In the genomic region with DNA sequence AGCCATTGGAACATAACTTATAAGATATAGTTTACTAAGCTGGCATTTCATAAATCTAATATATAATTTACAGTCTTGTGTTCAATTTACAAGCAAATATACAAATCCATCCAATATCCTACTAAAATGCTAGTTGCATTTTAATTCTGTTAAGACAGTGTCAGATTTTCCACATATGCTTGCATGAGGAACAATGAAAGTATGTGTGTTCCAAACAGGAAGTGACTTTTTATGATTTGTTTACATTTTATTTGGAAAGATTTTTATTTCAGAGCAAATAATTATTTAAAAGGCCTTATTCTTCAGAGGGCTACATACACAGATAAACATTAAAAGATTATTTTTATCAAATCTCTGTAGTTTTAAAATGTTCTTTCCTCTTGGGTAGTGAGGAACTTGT, we compare ENCODE assay signal across 25 cellular contexts.
DNase-seq lines count a peak whose midpoint lies in the region; ATAC-seq, FAIRE-seq and TF ChIP-seq lines count a peak whose summit lies in the region.
"Had no signal": no experiment of that assay in that cellular context is flagged by ENCODE, and none has a peak within 500 bp of the region (broad histone marks: within the 10 kb centered on the region; RNA-seq: fewer than 3 reads in every experiment).

No MANE protein-coding gene starts in this region.

- no peak overlapping the region for H3K4me3 Mint-ChIP-seq in osteocyte (ENCODE audit: unreplicated experiment)
- H3K4me3 Mint-ChIP-seq: activated T-cell treated with anti-CD3 and anti-CD28 coated beads, Interleukin-2, amount 50 U/mL, for 4 hours; neural progenitor cell had no signal

- intact Hi-C loops in IMR-90 (cut with micrococcal nuclease) (no loop called here), endothelial cell of umbilical vein (cut with micrococcal nuclease) (loop anchor here (5.0 kb wide), 2 partner anchors 1016 to 1386 kb away; a partner anchor contains a TSS), HepG2 (cut with micrococcal nuclease; ENCODE audit: unreplicated experiment) (no loop called here)

- H4K20me1 ChIP-seq in IMR-90 (ENCODE audit: insufficient read depth, low read length) = no peaks in the 10 kb centered on the region
- H4K20me1 ChIP-seq in endothelial cell of umbilical vein (replicated peaks; ENCODE audit: control insufficient read depth, extremely low read depth, insufficient read depth, low read length) = no peaks in the 10 kb centered on the region
- H4K20me1 ChIP-seq in HepG2 (ENCODE audit: insufficient read depth, low read length) = no peaks in the 10 kb centered on the region

- peaks cover 27% of the 10 kb centered on the region for H3K4me1 Mint-ChIP-seq in osteocyte (ENCODE audit: unreplicated experiment)
- H3K4me1 Mint-ChIP-seq: neural progenitor cell had no signal

- H4K5ac ChIP-seq in IMR-90 (ENCODE audit: low read depth, low read length) = no peak overlapping the region

- H3K9me1 ChIP-seq in IMR-90 (ENCODE audit: insufficient read depth, low read length) (no peaks in the 10 kb centered on the region), endothelial cell of umbilical vein (replicated peaks; ENCODE audit: control insufficient read depth, extremely low read depth, insufficient read depth, low read length) (no peaks in the 10 kb centered on the region)

- no peak overlapping the region for H2BK15ac ChIP-seq in IMR-90 (ENCODE audit: low read depth, low read length)

- FAIRE-seq in endothelial cell of umbilical vein (lab: Jason Lieb, UNC) = no peak
- no peak for FAIRE-seq in HepG2 (lab: Jason Lieb, UNC)
- FAIRE-seq: frontal cortex, H54 had no signal

- H3K9me3 Mint-ChIP-seq in osteocyte (ENCODE audit: unreplicated experiment) = no peaks in the 10 kb centered on the region
- H3K9me3 Mint-ChIP-seq: activated T-cell treated with anti-CD3 and anti-CD28 coated beads, Interleukin-2, amount 50 U/mL, for 4 hours; neural progenitor cell had no signal

- no peak overlapping the region for H3K9ac ChIP-seq in IMR-90 (ENCODE audit: low read depth, low read length)
- peak overlapping the region; percentile 23 for H3K9ac ChIP-seq in endothelial cell of umbilical vein (replicated peaks; ENCODE audit: extremely low read depth, insufficient read depth, low read length)
- no peak overlapping the region for H3K9ac ChIP-seq in HepG2 (ENCODE audit: insufficient read depth, low read depth, low read length)
- H3K9ac ChIP-seq: neural progenitor cell had no signal

- TF ChIP-seq RAD21 in IMR-90 (IDR thresholded peaks at IDR 0.05; ENCODE audit: low read length) (no peak), HepG2 (CRISPR knock-in tag; IDR thresholded peaks at IDR 0.05) (no peak)

- H3K4me1 ChIP-seq in IMR-90 (ENCODE audit: control insufficient read depth, insufficient read depth, low read length) (no peaks in the 10 kb centered on the region), endothelial cell of umbilical vein (ENCODE audit: control insufficient read depth, extremely low read depth, insufficient read depth, low read length) (peaks cover 32% of the 10 kb centered on the region), HepG2 (ENCODE audit: insufficient read depth, low read length) (no peaks in the 10 kb centered on the region)
- H3K4me1 ChIP-seq: breast epithelium, neural progenitor cell, spleen had no signal

- no peaks in the 10 kb centered on the region for H3K79me2 ChIP-seq in endothelial cell of umbilical vein (ENCODE audit: control insufficient read depth, insufficient read depth, low read length)
- no peaks in the 10 kb centered on the region for H3K79me2 ChIP-seq in HepG2 (ENCODE audit: insufficient read depth, low read length)
- H3K79me2 ChIP-seq: hepatocyte had no signal

- H4K8ac ChIP-seq in IMR-90 (ENCODE audit: low read depth in 2 of 2, low read length in 2 of 2) = no peak overlapping the region

- no peaks in the 10 kb centered on the region for H3K27me3 Mint-ChIP-seq in osteocyte (ENCODE audit: unreplicated experiment)

- H3K4me3 ChIP-seq in IMR-90 (ENCODE audit: insufficient read depth, low read depth, low read length) (no peak overlapping the region), endothelial cell of umbilical vein (replicated peaks in 1 of 3; ENCODE audit: insufficient read depth in 1 of 3, low read depth in 1 of 3, low read length in 3 of 3) (no peak overlapping the region), HepG2 (replicated peaks in 1 of 3; ENCODE audit: insufficient read depth in 1 of 3, low read depth in 2 of 3, low read length in 3 of 3) (no peak overlapping the region)
- H3K4me3 ChIP-seq: breast epithelium, hepatocyte, MG63, neural progenitor cell, spleen had no signal

- H3K9me3 ChIP-seq in IMR-90 (ENCODE audit: control insufficient read depth, insufficient read depth, low read length) (no peaks in the 10 kb centered on the region), endothelial cell of umbilical vein (replicated peaks; ENCODE audit: control insufficient read depth, insufficient read depth, low read length) (no peaks in the 10 kb centered on the region), HepG2 (ENCODE audit: low read length) (no peaks in the 10 kb centered on the region)
- H3K9me3 ChIP-seq: breast epithelium, MG63, spleen had no signal

- in situ Hi-C loops in IMR-90 (cut with MboI; ENCODE audit: low sequenced_read_pairs) (no loop called here), HepG2 (cut with HindIII; ENCODE audit: extremely low pct_ligation_motif_present, low pct_unique_long_range_greater_than_20kb) (no loop called here)

- H2AK5ac ChIP-seq in IMR-90 (ENCODE audit: low read depth, low read length) = no peak overlapping the region

- TF ChIP-seq EP300 in HepG2 (IDR thresholded peaks at IDR 0.05; ENCODE audit: low read depth in 2 of 2, low read length in 2 of 2) (no peak), HepG2 (CRISPR knock-in tag; IDR thresholded peaks at IDR 0.05; ENCODE audit: borderline replicate concordance) (no peak)

- no peak overlapping the region for H3K23ac ChIP-seq in IMR-90 (ENCODE audit: low read depth, low read length)

- TF ChIP-seq POLR2A in IMR-90 (IDR thresholded peaks at IDR 0.05; ENCODE audit: low read depth, low read length) = no peak
- no peak for TF ChIP-seq POLR2A in endothelial cell of umbilical vein (IDR thresholded peaks at IDR 0.05; ENCODE audit: low read depth, low read length)
- no peak for TF ChIP-seq POLR2A in HepG2 (IDR thresholded peaks at IDR 0.05; ENCODE audit: insufficient read depth in 1 of 2, low read depth in 2 of 2, low read length in 2 of 2)

- no peak overlapping the region for H3K27ac ChIP-seq in IMR-90 (ENCODE audit: insufficient read depth, low read length)
- H3K27ac ChIP-seq in endothelial cell of umbilical vein (ENCODE audit: insufficient read depth, low read depth, low read length) = peak overlapping the region; percentile 63
- H3K27ac ChIP-seq in HepG2 (ENCODE audit: extremely low read length, insufficient read depth, low read length) = no peak overlapping the region
- H3K27ac ChIP-seq: breast epithelium, neural progenitor cell, spleen had no signal

- H2AFZ ChIP-seq in IMR-90 (replicated peaks; ENCODE audit: low read length, poor library complexity) (no peak overlapping the region), endothelial cell of umbilical vein (ENCODE audit: low read depth, low read length) (no peak overlapping the region), HepG2 (ENCODE audit: low read length) (no peak overlapping the region)
- H2AFZ ChIP-seq: hepatocyte, neural progenitor cell had no signal

- POLR2A ChIA-PET in IMR-90 (lab: Charles Lee; ENCODE audit: unreplicated experiment) = no interaction called here
- POLR2A ChIA-PET in endothelial cell of umbilical vein (lab: Charles Lee) = no interaction called here
- POLR2A ChIA-PET in HepG2 (lab: Yijun Ruan, JAX) = no interaction called here

- H3K36me3 ChIP-seq in IMR-90 (ENCODE audit: control insufficient read depth, insufficient read depth, low read length) (no peaks in the 10 kb centered on the region), endothelial cell of umbilical vein (ENCODE audit: control insufficient read depth in 2 of 2, extremely low read depth in 1 of 2, insufficient read depth in 2 of 2, low read length in 2 of 2) (no peaks in the 10 kb centered on the region), HepG2 (replicated peaks in 1 of 2; ENCODE audit: control insufficient read depth in 1 of 2, insufficient read depth in 2 of 2, low read length in 2 of 2) (no peaks in the 10 kb centered on the region)
- H3K36me3 ChIP-seq: breast epithelium, MG63, spleen had no signal

- no peak overlapping the region for H2AK9ac ChIP-seq in IMR-90 (replicated peaks; ENCODE audit: low read depth, low read length, poor library complexity)

- TF ChIP-seq CTCF in IMR-90 (conservative IDR thresholded peaks at IDR 0.05; ENCODE audit: low read depth, low read length) = no peak
- TF ChIP-seq CTCF in endothelial cell of umbilical vein (IDR thresholded peaks at IDR 0.05; ENCODE audit: extremely low read depth in 1 of 2, insufficient read depth in 1 of 2, low read depth in 1 of 2, low read length in 2 of 2) = no peak
- no peak for TF ChIP-seq CTCF in osteocyte (IDR thresholded peaks at IDR 0.05)
- TF ChIP-seq CTCF in HepG2 (CRISPR knock-in tag; IDR thresholded peaks at IDR 0.05) = no peak

- H2BK120ac ChIP-seq in IMR-90 (ENCODE audit: low read depth, low read length) = 0 out of 2 replicates have a peak overlapping the region, but pooled peaks have one; percentile 15

- dilution Hi-C loops in IMR-90 (cut with HindIII; ENCODE audit: low sequenced_read_pairs, unreplicated experiment) = no loop called here
- dilution Hi-C loops in endothelial cell of umbilical vein (cut with MboI; ENCODE audit: extremely low pct_ligation_motif_present, low sequenced_read_pairs) = no loop called here

- no peak overlapping the region for H2BK20ac ChIP-seq in IMR-90 (ENCODE audit: low read depth, low read length)

- H3K14ac ChIP-seq in IMR-90 (replicated peaks; ENCODE audit: low read depth, low read length) = no peak overlapping the region

- H3K27ac Mint-ChIP-seq in osteocyte (ENCODE audit: unreplicated experiment) = peak overlapping the region; percentile 81
- H3K27ac Mint-ChIP-seq: neural progenitor cell had no signal

- no peak overlapping the region for H3K18ac ChIP-seq in IMR-90 (ENCODE audit: low read depth, low read length)

- DNase-seq in EL (peak; percentile 0), IMR-90 (peak; percentile 14), endothelial cell of umbilical vein (ENCODE audit: low read depth, low spot score) (peak; percentile 53), osteocyte (ENCODE audit: extremely low spot score, unreplicated experiment) (no peak), HepG2 (ENCODE audit: low spot score) (no peak), LoVo (ENCODE audit: low spot score) (no peak)
- DNase-seq: activated CD4-positive, alpha-beta T cell treated with anti-CD3 and anti-CD28 coated beads for 4 hours; activated naive CD4-positive, alpha-beta T cell treated with Interleukin-2 at 50 U/mL for 16 hours; activated T-cell treated with anti-CD3 and anti-CD28 coated beads, Interleukin-2, amount 50 U/mL, for 4 hours; islet precursor cell; MG63; NCI-H146; NCI-H2171; NCI-H526; OCI-M1; Right ventricle myocardium superior; spleen; stimulated activated CD4-positive, alpha-beta T cell treated with anti-CD3 and anti-CD28 coated beads, Interleukin-4, amount 100 ng/mL, for 1 hour; stimulated activated naive CD4-positive, alpha-beta T cell had no signal

- no peak overlapping the region for H3K4me2 ChIP-seq in IMR-90 (ENCODE audit: low read depth, low read length)
- no peak overlapping the region for H3K4me2 ChIP-seq in endothelial cell of umbilical vein (ENCODE audit: insufficient read depth, low read length)
- no peak overlapping the region for H3K4me2 ChIP-seq in HepG2 (ENCODE audit: low read depth, low read length)
- H3K4me2 ChIP-seq: hepatocyte, neural progenitor cell had no signal

- ATAC-seq in IMR-90 (ENCODE audit: low read depth) (peak; percentile 40; the same call in 1 of the 2 replicates), HG03432 (IDR thresholded peaks at IDR 0.05; ENCODE audit: unreplicated experiment) (no peak), HepG2 (no peak)
- ATAC-seq: activated T-cell treated with anti-CD3 and anti-CD28 coated beads, Interleukin-2, amount 50 U/mL, for 4 hours had no signal

- H3K79me1 ChIP-seq in IMR-90 (ENCODE audit: low read depth in 1 of 2, low read length in 2 of 2) = no peaks in the 10 kb centered on the region

- no peaks in the 10 kb centered on the region for H3K36me3 Mint-ChIP-seq in osteocyte (ENCODE audit: unreplicated experiment)
- H3K36me3 Mint-ChIP-seq: neural progenitor cell had no signal

- H3K27me3 ChIP-seq in IMR-90 (ENCODE audit: control insufficient read depth, insufficient read depth, low read length) (no peaks in the 10 kb centered on the region), endothelial cell of umbilical vein (ENCODE audit: control insufficient read depth in 2 of 2, insufficient read depth in 2 of 2, low read length in 2 of 2) (no peaks in the 10 kb centered on the region), HepG2 (ENCODE audit: control insufficient read depth in 1 of 2, insufficient read depth in 2 of 2, low read length in 2 of 2) (no peaks in the 10 kb centered on the region)
- H3K27me3 ChIP-seq: hepatocyte, MG63, neural progenitor cell, spleen had no signal

- peak overlapping the region; percentile 54 for H2BK5ac ChIP-seq in IMR-90 (ENCODE audit: low read depth, low read length, poor library complexity, severe bottlenecking)

- no peak overlapping the region for H4K91ac ChIP-seq in IMR-90 (ENCODE audit: insufficient read depth, low read depth, low read length)

- CTCF ChIA-PET in IMR-90 (lab: Yijun Ruan, JAX) (no interaction called here), endothelial cell of umbilical vein (lab: Charles Lee) (no interaction called here), HepG2 (lab: Yijun Ruan, JAX; ENCODE audit: low intra/inter-chr PET ratio, low total read pairs) (no interaction called here)

- BruUV-seq in IMR-90 (replicated peaks; lab: Mats Ljungman, UMichigan) (no TSS peak), endothelial cell of umbilical vein (replicated peaks; lab: Mats Ljungman, UMichigan) (no TSS peak), HepG2 (replicated peaks; lab: Mats Ljungman, UMichigan) (no TSS peak)

- H3K56ac ChIP-seq in IMR-90 (ENCODE audit: extremely low read depth, insufficient read depth, low read length) = no peak overlapping the region

- H3K4ac ChIP-seq in IMR-90 (ENCODE audit: low read depth, low read length) = no peak overlapping the region

Comparison
In these comparisons a context has a peak if more than half of its experiments do, and no peak if none do; other contexts are left out.
1. DNase-seq: peak in EL (single experiment), IMR-90 (single experiment) and endothelial cell of umbilical vein (single experiment); none in osteocyte (single experiment), HepG2 (single experiment) and LoVo (single experiment).